In genomic region chr11:18404062-18404461, GRCh38 we compare ENCODE assay signal across 21 cellular contexts. TPM values are rescaled to one million over a fixed set of nuclear protein-coding genes. Genes with fewer than 3 reads are reported as not detected.
A peak's percentile ranks its signal among the peaks of the same experiment; 100 is the strongest.
DNase-seq lines count a peak whose midpoint lies in the region; ATAC-seq and TF ChIP-seq lines count a peak whose summit lies in the region.
"Had no signal": no experiment of that assay in that cellular context is flagged by ENCODE, and none has a peak within 500 bp of the region (broad histone marks: within the 10 kb centered on the region; RNA-seq: fewer than 3 reads in every experiment).

No MANE protein-coding gene starts in this region.

- peak; percentile 40 for DNase-seq in right atrium auricular region (ENCODE audit: low spot score)
- no peak for DNase-seq in left ventricle myocardium superior
- DNase-seq in RWPE2 (ENCODE audit: low spot score): no peak
- DNase-seq in islet precursor cell: peak; percentile 14
- DNase-seq in NCI-H2171 (lab: John Stamatoyannopoulos, UW): no peak
- DNase-seq in NAMALWA (ENCODE audit: low spot score): no peak
- DNase-seq: CD4-positive, alpha-beta T cell; COR-L47; DMS79; MM.1S; NCI-H1092 treated with DMSO at 0.1 percent for 48 hours; NCI-H1436 treated with DMSO at 0.1 percent for 48 hours; NCI-H1930; NCI-H226; NCI-H524; NCI-H774; NK-92 treated with Interleukin-12 subunit alpha and Interleukin-12 subunit beta, amount 100 ng/mL, for 24 hours; SHP77 had no signal

- H3K27me3 ChIP-seq in right atrium auricular region: no peaks in the 10 kb centered on the region
- H3K27me3 ChIP-seq in RWPE2 (ENCODE audit: insufficient read depth, poor library complexity, severe bottlenecking): no peaks in the 10 kb centered on the region

- H3K4me1 ChIP-seq in right atrium auricular region (no peaks in the 10 kb centered on the region), RWPE2 (ENCODE audit: insufficient read depth, poor library complexity, severe bottlenecking) (peaks cover 34% of the 10 kb centered on the region)

- peaks cover 94% of the 10 kb centered on the region for H3K36me3 ChIP-seq in right atrium auricular region
- peaks cover 98% of the 10 kb centered on the region for H3K36me3 ChIP-seq in RWPE2 (ENCODE audit: low read depth)

- no peak overlapping the region for H3K4me3 ChIP-seq in right atrium auricular region
- no peak overlapping the region for H3K4me3 ChIP-seq in RWPE2 (ENCODE audit: severe bottlenecking)

- no peak for ATAC-seq in left ventricle myocardium superior
- ATAC-seq in RWPE2 (ENCODE audit: low read depth): no peak
- ATAC-seq in GM21529 (IDR thresholded peaks at IDR 0.05; ENCODE audit: unreplicated experiment): no peak

- H3K27ac ChIP-seq in right atrium auricular region (no peak overlapping the region), RWPE2 (ENCODE audit: poor library complexity, severe bottlenecking) (peak overlapping the region; percentile 96)

- H3K9me3 ChIP-seq in right atrium auricular region (no peaks in the 10 kb centered on the region), RWPE2 (ENCODE audit: severe bottlenecking) (no peaks in the 10 kb centered on the region)

- intact Hi-C loops in left ventricle myocardium superior (cut with micrococcal nuclease): no loop called here

- TF ChIP-seq CTCF in right atrium auricular region (IDR thresholded peaks at IDR 0.05) (no peak), RWPE2 (IDR thresholded peaks at IDR 0.05; ENCODE audit: poor library complexity, severe bottlenecking) (no peak)

RNA-seq across cellular contexts. Expression of gene LDHC, which starts 8.1 kb away (rescaled TPM):
- total RNA-seq in right atrium auricular region: under 1 TPM in 1 of 2 donors, not detected in 1; 0.47 TPM
- total RNA-seq in left ventricle myocardium superior: not detected
- total RNA-seq: A673; CD4-positive, alpha-beta T cell; LHCN-M2 had no signal

RNA-seq across cellular contexts. Expression of gene LDHA, which starts 9.7 kb away (rescaled TPM):
- 100 to 1,000 TPM; 187 to 316 TPM for total RNA-seq in right atrium auricular region
- 332 TPM for total RNA-seq in left ventricle myocardium superior

RNA-seq across cellular contexts. Expression of gene LDHAL6A, which starts 51.6 kb away (rescaled TPM):
- total RNA-seq in right atrium auricular region: not detected
- total RNA-seq in left ventricle myocardium superior: not detected
- total RNA-seq: A673; CD4-positive, alpha-beta T cell; LHCN-M2 had no signal

Comparison
In these comparisons a context has a peak if more than half of its experiments do, and no peak if none do; other contexts are left out.
1. DNase-seq: peak in right atrium auricular region (single experiment) and islet precursor cell (single experiment); none in left ventricle myocardium superior (single experiment), RWPE2 (single experiment), NCI-H2171 (single experiment) and NAMALWA (single experiment).